ENCODE assay signal across 8 cellular contexts in the genomic region with DNA sequence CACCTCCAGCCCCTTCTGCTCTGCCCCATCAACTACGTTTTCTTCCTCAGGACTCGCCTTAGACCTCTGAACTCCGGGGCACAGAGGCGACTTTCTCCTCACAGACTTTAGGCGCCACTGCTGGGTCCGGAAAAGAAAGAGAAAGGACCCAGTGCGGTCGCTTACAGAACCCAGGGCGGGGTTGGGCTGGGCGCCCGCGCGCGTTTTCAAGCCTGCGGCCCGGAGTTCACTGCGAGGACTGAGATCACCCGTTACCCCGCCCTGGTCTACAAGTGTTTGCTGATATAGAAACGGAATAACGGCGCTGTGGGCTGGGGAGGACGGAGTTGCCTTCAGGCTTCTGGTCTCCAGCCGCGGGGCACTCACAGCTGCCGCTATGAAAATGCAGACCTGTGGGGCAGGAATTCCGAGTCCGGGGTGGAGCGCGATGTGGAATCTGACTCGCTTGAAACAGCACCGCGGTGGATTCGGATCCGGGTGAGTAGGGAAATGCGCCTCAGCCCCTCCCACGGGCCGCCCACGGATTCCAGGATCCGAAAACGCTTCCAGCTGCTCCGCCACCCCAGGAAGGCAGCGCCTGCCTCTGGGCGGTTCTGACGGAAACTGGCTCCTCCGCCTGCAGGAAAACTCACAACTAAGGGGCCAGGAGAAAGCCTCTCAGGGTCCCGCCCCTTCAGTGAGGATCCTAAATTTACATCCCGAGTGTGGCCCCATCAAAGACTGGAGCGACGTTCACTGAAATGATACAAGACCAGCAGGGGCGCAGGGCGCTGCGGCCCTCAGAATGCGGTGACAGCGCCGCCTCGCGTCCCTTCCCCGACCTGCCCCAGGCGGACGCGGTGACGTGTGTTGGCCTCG. TPM values are rescaled to one million over a fixed set of nuclear protein-coding genes. Genes with fewer than 3 reads are reported as not detected.
DNase-seq lines count a peak whose midpoint lies in the region; ATAC-seq and TF ChIP-seq lines count a peak whose summit lies in the region.

No MANE protein-coding gene starts in this region.

- TF ChIP-seq CTCF in liver (IDR thresholded peaks at IDR 0.05; ENCODE audit: low read depth, low read length, missing input control), result peak; percentile 97

- DNase-seq in AG08396 (ENCODE audit: low spot score), result peak; percentile 88
- DNase-seq in NCI-H524 (lab: John Stamatoyannopoulos, UW), result peak; percentile 11 to 56
- peak; percentile 76 to 80 for DNase-seq in activated CD4-positive, alpha-beta T cell treated with anti-CD3 and anti-CD28 coated beads, Interleukin-2, amount 50 U/mL, for 4 hours
- peak; percentile 80 to 92 for DNase-seq in dermis microvascular lymphatic vessel endothelial cell (ENCODE audit: low read depth in 2 of 2)
- DNase-seq in stimulated activated CD4-positive, alpha-beta T cell treated with anti-CD3 and anti-CD28 coated beads, Interleukin-4, amount 100 ng/mL, for 1 hour, result peak; percentile 85

- WGBS in liver, result under 1% methylated on average over 64 of the region's 64 CpGs

- H3K9me3 ChIP-seq in liver (ENCODE audit: control insufficient read depth in 4 of 4, low read length in 3 of 4), result no peaks in the 10 kb centered on the region

- ATAC-seq in GM18873 (IDR thresholded peaks at IDR 0.05; ENCODE audit: low FRiP score, unreplicated experiment) (peak; percentile 54), HG03135 (IDR thresholded peaks at IDR 0.05; ENCODE audit: unreplicated experiment) (peak; percentile 68)

- peak overlapping the region; percentile 64 to 78 (median 76) for H3K4me3 ChIP-seq in liver (ENCODE audit: low read depth in 1 of 3, low read length in 3 of 3)

- peak overlapping the region; percentile 78 to 95 for H3K27ac ChIP-seq in liver (ENCODE audit: low read depth in 1 of 2, low read length in 2 of 2)

- H3K36me3 ChIP-seq in liver (ENCODE audit: control insufficient read depth in 4 of 4, insufficient read depth in 3 of 4, low read depth in 1 of 4, low read length in 3 of 4), result no peaks in the 10 kb centered on the region

- peak overlapping the region; percentile 64 to 82 for H3K9ac ChIP-seq in liver (ENCODE audit: low read depth in 1 of 2, low read length in 2 of 2)

- peaks cover under 1 to 21% (median 13%) of the 10 kb centered on the region in 4 donors for H3K4me1 ChIP-seq in liver (ENCODE audit: control insufficient read depth in 4 of 4, insufficient read depth in 4 of 4, low read length in 3 of 4)

- peak; percentile 77 to 80 for TF ChIP-seq RAD21 in liver (IDR thresholded peaks at IDR 0.05)

- no peaks in the 10 kb centered on the region for H3K27me3 ChIP-seq in liver (ENCODE audit: control insufficient read depth in 4 of 4, insufficient read depth in 4 of 4, low read length in 3 of 4)

TF ChIP-seq in liver, 16 proteins besides CTCF, POLR2A, EP300 and RAD21:
- TF ChIP-seq SP1 (IDR thresholded peaks at IDR 0.05) (peak; percentile 27), TAF1 (conservative IDR thresholded peaks at IDR 0.05) (no peak), NR2F2 (IDR thresholded peaks at IDR 0.05) (peak; percentile 68), JUND (IDR thresholded peaks at IDR 0.05) (no peak), EGR1 (IDR thresholded peaks at IDR 0.05; ENCODE audit: low read depth in 2 of 2) (peak; percentile 90 to 93), GABPA (IDR thresholded peaks at IDR 0.05 in 1 of 2, conservative IDR thresholded peaks at IDR 0.05 in 1 of 2) (peak in 1 of 2 donors; percentile 60), FOXA2 (IDR thresholded peaks at IDR 0.05) (no peak), FOXA1 (IDR thresholded peaks at IDR 0.05) (no peak), RXRA (IDR thresholded peaks at IDR 0.05) (peak; percentile 35 to 48), HNF4A (conservative IDR thresholded peaks at IDR 0.05) (peak in 1 of 2 donors; percentile 2), HNF4G (IDR thresholded peaks at IDR 0.05) (no peak), YY1 (IDR thresholded peaks at IDR 0.05) (peak; percentile 79)
- TF ChIP-seq, protein P1, sequence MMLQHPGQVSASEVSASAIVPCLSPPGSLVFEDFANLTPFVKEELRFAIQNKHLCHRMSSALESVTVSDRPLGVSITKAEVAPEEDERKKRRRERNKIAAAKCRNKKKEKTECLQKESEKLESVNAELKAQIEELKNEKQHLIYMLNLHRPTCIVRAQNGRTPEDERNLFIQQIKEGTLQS (IDR thresholded peaks at IDR 0.05), result peak; percentile 11
- TF ChIP-seq, protein P2, sequence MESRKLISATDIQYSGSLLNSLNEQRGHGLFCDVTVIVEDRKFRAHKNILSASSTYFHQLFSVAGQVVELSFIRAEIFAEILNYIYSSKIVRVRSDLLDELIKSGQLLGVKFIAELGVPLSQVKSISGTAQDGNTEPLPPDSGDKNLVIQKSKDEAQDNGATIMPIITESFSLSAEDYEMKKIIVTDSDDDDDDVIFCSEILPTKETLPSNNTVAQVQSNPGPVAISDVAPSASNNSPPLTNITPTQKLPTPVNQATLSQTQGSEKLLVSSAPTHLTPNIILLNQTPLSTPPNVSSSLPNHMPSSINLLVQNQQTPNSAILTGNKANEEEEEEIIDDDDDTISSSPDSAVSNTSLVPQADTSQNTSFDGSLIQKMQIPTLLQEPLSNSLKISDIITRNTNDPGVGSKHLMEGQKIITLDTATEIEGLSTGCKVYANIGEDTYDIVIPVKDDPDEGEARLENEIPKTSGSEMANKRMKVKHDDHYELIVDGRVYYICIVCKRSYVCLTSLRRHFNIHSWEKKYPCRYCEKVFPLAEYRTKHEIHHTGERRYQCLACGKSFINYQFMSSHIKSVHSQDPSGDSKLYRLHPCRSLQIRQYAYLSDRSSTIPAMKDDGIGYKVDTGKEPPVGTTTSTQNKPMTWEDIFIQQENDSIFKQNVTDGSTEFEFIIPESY (IDR thresholded peaks at IDR 0.05), result no peak
- TF ChIP-seq, protein P3, sequence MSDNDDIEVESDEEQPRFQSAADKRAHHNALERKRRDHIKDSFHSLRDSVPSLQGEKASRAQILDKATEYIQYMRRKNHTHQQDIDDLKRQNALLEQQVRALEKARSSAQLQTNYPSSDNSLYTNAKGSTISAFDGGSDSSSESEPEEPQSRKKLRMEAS (IDR thresholded peaks at IDR 0.05), result no peak
- TF ChIP-seq, protein P4, sequence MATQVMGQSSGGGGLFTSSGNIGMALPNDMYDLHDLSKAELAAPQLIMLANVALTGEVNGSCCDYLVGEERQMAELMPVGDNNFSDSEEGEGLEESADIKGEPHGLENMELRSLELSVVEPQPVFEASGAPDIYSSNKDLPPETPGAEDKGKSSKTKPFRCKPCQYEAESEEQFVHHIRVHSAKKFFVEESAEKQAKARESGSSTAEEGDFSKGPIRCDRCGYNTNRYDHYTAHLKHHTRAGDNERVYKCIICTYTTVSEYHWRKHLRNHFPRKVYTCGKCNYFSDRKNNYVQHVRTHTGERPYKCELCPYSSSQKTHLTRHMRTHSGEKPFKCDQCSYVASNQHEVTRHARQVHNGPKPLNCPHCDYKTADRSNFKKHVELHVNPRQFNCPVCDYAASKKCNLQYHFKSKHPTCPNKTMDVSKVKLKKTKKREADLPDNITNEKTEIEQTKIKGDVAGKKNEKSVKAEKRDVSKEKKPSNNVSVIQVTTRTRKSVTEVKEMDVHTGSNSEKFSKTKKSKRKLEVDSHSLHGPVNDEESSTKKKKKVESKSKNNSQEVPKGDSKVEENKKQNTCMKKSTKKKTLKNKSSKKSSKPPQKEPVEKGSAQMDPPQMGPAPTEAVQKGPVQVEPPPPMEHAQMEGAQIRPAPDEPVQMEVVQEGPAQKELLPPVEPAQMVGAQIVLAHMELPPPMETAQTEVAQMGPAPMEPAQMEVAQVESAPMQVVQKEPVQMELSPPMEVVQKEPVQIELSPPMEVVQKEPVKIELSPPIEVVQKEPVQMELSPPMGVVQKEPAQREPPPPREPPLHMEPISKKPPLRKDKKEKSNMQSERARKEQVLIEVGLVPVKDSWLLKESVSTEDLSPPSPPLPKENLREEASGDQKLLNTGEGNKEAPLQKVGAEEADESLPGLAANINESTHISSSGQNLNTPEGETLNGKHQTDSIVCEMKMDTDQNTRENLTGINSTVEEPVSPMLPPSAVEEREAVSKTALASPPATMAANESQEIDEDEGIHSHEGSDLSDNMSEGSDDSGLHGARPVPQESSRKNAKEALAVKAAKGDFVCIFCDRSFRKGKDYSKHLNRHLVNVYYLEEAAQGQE (IDR thresholded peaks at IDR 0.05), result peak; percentile 37
TF ChIP-seq in liver: peak in this region for 9.

RNA-seq across cellular contexts. Expression of a gene that starts 29.4 kb away (rescaled TPM):
- total RNA-seq in dermis microvascular lymphatic vessel endothelial cell, result 15.0 and 22.3 TPM in 2 replicates
- total RNA-seq in liver, result 10 to 100 TPM; 12.1 to 51.1 TPM
- 10 to 100 TPM; 12.4 to 53.0 TPM for polyA plus RNA-seq in liver

Comparison
In these comparisons a context has a peak if more than half of its experiments do, and no peak if none do; other contexts are left out.
1. Peak in every context shown above with its lines: DNase-seq, ATAC-seq, H3K4me3 ChIP-seq and H3K27ac ChIP-seq.
2. DNase-seq: peak in every context shown above with its lines; median percentile 88 in AG08396; 86 in dermis microvascular lymphatic vessel endothelial cell; 85 in stimulated activated CD4-positive, alpha-beta T cell treated with anti-CD3 and anti-CD28 coated beads, Interleukin-4, amount 100 ng/mL, for 1 hour; 78 in activated CD4-positive, alpha-beta T cell treated with anti-CD3 and anti-CD28 coated beads, Interleukin-2, amount 50 U/mL, for 4 hours; 34 in NCI-H524.